In the genomic region with DNA sequence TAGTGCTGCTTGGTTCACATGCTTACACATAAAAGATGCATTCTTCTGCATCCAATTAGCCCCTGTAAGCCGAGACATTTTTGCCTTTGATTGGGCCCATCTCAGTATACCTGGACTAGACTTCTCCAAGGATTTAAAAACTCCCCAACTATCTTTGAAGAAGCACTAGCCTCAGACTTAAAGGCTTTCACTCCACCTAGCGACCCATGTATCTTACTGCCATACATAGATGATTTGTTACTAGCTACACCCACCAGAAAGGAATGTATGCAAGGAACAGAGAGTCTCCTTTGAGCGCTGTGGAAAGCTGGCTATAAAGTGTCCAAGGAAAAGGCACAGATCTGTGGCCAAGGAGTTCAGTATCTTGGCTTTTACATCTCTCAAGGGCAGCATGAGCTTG, we compare ENCODE assay signal across 22 cellular contexts.
DNase-seq lines count a peak whose midpoint lies in the region; ATAC-seq, FAIRE-seq and TF ChIP-seq lines count a peak whose summit lies in the region.
"Had no signal": no experiment of that assay in that cellular context is flagged by ENCODE, and none has a peak within 500 bp of the region (broad histone marks: within the 10 kb centered on the region; RNA-seq: fewer than 3 reads in every experiment).

No MANE protein-coding gene starts in this region.

- intact Hi-C loops in HepG2 (cut with micrococcal nuclease; ENCODE audit: unreplicated experiment) (no loop called here), right lobe of liver (cut with DNase I) (no loop called here), body of pancreas (cut with DNase I) (no loop called here)

- no peak overlapping the region for H2AFZ ChIP-seq in HepG2 (ENCODE audit: low read length)

- CTCF ChIA-PET in HepG2 (lab: Yijun Ruan, JAX; ENCODE audit: low intra/inter-chr PET ratio, low total read pairs), result no interaction called here

- peaks cover 8% of the 10 kb centered on the region; the same call in 1 of the 2 replicates for H3K4me1 ChIP-seq in HepG2 (ENCODE audit: insufficient read depth, low read length)
- H3K4me1 ChIP-seq in right lobe of liver, result no peaks in the 10 kb centered on the region
- H3K4me1 ChIP-seq in body of pancreas, result no peaks in the 10 kb centered on the region
- H3K4me1 ChIP-seq: ascending aorta, psoas muscle had no signal

- in situ Hi-C loops in HepG2 (cut with HindIII; ENCODE audit: extremely low pct_ligation_motif_present, low pct_unique_long_range_greater_than_20kb), result no loop called here

- WGBS in HepG2 (ENCODE audit: low lambda C conversion rate), result 53% methylated on average over 3 of the region's 3 CpGs
- WGBS in right lobe of liver (ENCODE audit: insufficient coverage, low coverage, low lambda C conversion rate, missing lambda C conversion rate), result 61% methylated on average over 3 of the region's 3 CpGs
- WGBS in body of pancreas, 2 donors, result 58 to 75% methylated on average over 3 of the region's 3 CpGs

- H3K9me3 ChIP-seq in HepG2 (ENCODE audit: low read length), result no peaks in the 10 kb centered on the region
- no peaks in the 10 kb centered on the region for H3K9me3 ChIP-seq in right lobe of liver
- no peaks in the 10 kb centered on the region for H3K9me3 ChIP-seq in body of pancreas
- H3K9me3 ChIP-seq: ascending aorta, psoas muscle had no signal

- H4K20me1 ChIP-seq in HepG2 (ENCODE audit: insufficient read depth, low read length), result no peaks in the 10 kb centered on the region

- no peak overlapping the region for H3K4me2 ChIP-seq in HepG2 (ENCODE audit: low read depth, low read length)
- H3K4me2 ChIP-seq: KMS-11 had no signal

- TF ChIP-seq RAD21 in HepG2 (CRISPR knock-in tag; IDR thresholded peaks at IDR 0.05), result no peak

- DNase-seq in HepG2 (ENCODE audit: low spot score) (no peak), right lobe of liver (no peak), NCI-H69 (lab: John Stamatoyannopoulos, UW) (peak; percentile 13), amniotic epithelial cell (ENCODE audit: low read depth) (peak; percentile 0), DMS114 treated with DMSO at 0.1 percent for 48 hours (lab: John Stamatoyannopoulos, UW; ENCODE audit: unreplicated experiment) (no peak), body of pancreas (no peak)
- DNase-seq: activated CD4-positive, alpha-beta memory T cell treated with anti-CD3 and anti-CD28 coated beads for 36 hours; activated naive CD4-positive, alpha-beta T cell treated with anti-CD3 and anti-CD28 coated beads for 36 hours; activated T-cell treated with anti-CD3 and anti-CD28 coated beads for 4 hours; CD4-positive, CD25-positive, alpha-beta regulatory T cell; DMS79; effector memory CD8-positive, alpha-beta T cell; NCI-H1417 treated with DMSO at 0.1 percent for 48 hours; NCI-H2227 treated with DMSO at 0.1 percent for 48 hours; psoas muscle; Right ventricle myocardium superior; T-helper 2 cell had no signal

- H3K27me3 ChIP-seq in HepG2 (ENCODE audit: control insufficient read depth in 1 of 2, insufficient read depth in 2 of 2, low read length in 2 of 2) (no peaks in the 10 kb centered on the region), right lobe of liver (no peaks in the 10 kb centered on the region), body of pancreas (no peaks in the 10 kb centered on the region)
- H3K27me3 ChIP-seq: ascending aorta had no signal

- TF ChIP-seq CTCF in HepG2 (CRISPR knock-in tag; IDR thresholded peaks at IDR 0.05) (no peak), right lobe of liver (IDR thresholded peaks at IDR 0.05) (no peak), body of pancreas (IDR thresholded peaks at IDR 0.05) (no peak)

- H3K4me3 ChIP-seq in HepG2 (replicated peaks in 1 of 3; ENCODE audit: insufficient read depth in 1 of 3, low read depth in 2 of 3, low read length in 3 of 3) (no peak overlapping the region), right lobe of liver (no peak overlapping the region), body of pancreas (no peak overlapping the region)
- H3K4me3 ChIP-seq: ascending aorta, psoas muscle had no signal

- H3K36me3 ChIP-seq in HepG2 (replicated peaks in 1 of 2; ENCODE audit: control insufficient read depth in 1 of 2, insufficient read depth in 2 of 2, low read length in 2 of 2), result no peaks in the 10 kb centered on the region
- H3K36me3 ChIP-seq in right lobe of liver, result no peaks in the 10 kb centered on the region
- H3K36me3 ChIP-seq in body of pancreas (replicated peaks in 1 of 2; ENCODE audit: insufficient read depth in 1 of 2, low read depth in 2 of 2), result no peaks in the 10 kb centered on the region
- H3K36me3 ChIP-seq: ascending aorta had no signal

- no TSS peak for BruUV-seq in HepG2 (replicated peaks; lab: Mats Ljungman, UMichigan)

- POLR2A ChIA-PET in HepG2 (lab: Yijun Ruan, JAX), result no interaction called here

- H3K79me2 ChIP-seq in HepG2 (ENCODE audit: insufficient read depth, low read length), result no peaks in the 10 kb centered on the region

- no peak for TF ChIP-seq EP300 in HepG2 (IDR thresholded peaks at IDR 0.05; ENCODE audit: low read depth in 2 of 2, low read length in 2 of 2)
- no peak for TF ChIP-seq EP300 in HepG2 (CRISPR knock-in tag; IDR thresholded peaks at IDR 0.05; ENCODE audit: borderline replicate concordance)

- TF ChIP-seq POLR2A in HepG2 (IDR thresholded peaks at IDR 0.05; ENCODE audit: insufficient read depth in 1 of 2, low read depth in 2 of 2, low read length in 2 of 2), result no peak
- TF ChIP-seq POLR2A in right lobe of liver (IDR thresholded peaks at IDR 0.05), result no peak
- no peak for TF ChIP-seq POLR2A in body of pancreas (IDR thresholded peaks at IDR 0.05)

- H3K9ac ChIP-seq in HepG2 (ENCODE audit: insufficient read depth, low read depth, low read length), result no peak overlapping the region
- H3K9ac ChIP-seq: KMS-11 had no signal

- ATAC-seq in HepG2, result peak; percentile 46
- ATAC-seq in right lobe of liver, result no peak
- ATAC-seq in HG03354 (IDR thresholded peaks at IDR 0.05; ENCODE audit: poor library complexity, severe bottlenecking, unreplicated experiment), result no peak
- ATAC-seq in HG03460 (IDR thresholded peaks at IDR 0.05; ENCODE audit: unreplicated experiment), result no peak
- ATAC-seq in body of pancreas, result no peak
- ATAC-seq: effector memory CD8-positive, alpha-beta T cell; left lobe of liver; psoas muscle had no signal

- H3K27ac ChIP-seq in HepG2 (ENCODE audit: extremely low read length, insufficient read depth, low read length) (no peak overlapping the region), right lobe of liver (no peak overlapping the region), body of pancreas (no peak overlapping the region)
- H3K27ac ChIP-seq: ascending aorta, KMS-11, psoas muscle had no signal

- FAIRE-seq in HepG2 (lab: Jason Lieb, UNC), result no peak

TF ChIP-seq in HepG2, 621 proteins besides CTCF, POLR2A, EP300 and RAD21:
- TF ChIP-seq, protein P1, sequence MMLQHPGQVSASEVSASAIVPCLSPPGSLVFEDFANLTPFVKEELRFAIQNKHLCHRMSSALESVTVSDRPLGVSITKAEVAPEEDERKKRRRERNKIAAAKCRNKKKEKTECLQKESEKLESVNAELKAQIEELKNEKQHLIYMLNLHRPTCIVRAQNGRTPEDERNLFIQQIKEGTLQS (CRISPR knock-in tag; IDR thresholded peaks at IDR 0.05), result no peak
- TF ChIP-seq ZNF782 (CRISPR knock-in tag; IDR thresholded peaks at IDR 0.05; ENCODE audit: borderline replicate concordance) (no peak), ZSCAN25 (CRISPR knock-in tag; IDR thresholded peaks at IDR 0.05) (no peak), PRDM10 (CRISPR knock-in tag; IDR thresholded peaks at IDR 0.05; ENCODE audit: low read depth) (no peak), ZNF335 (CRISPR knock-in tag; IDR thresholded peaks at IDR 0.05) (no peak), CCDC6 (CRISPR knock-in tag; IDR thresholded peaks at IDR 0.05) (no peak), NR1H2 (CRISPR knock-in tag; IDR thresholded peaks at IDR 0.05; ENCODE audit: borderline replicate concordance, low read depth) (no peak), ZNF720 (CRISPR knock-in tag; IDR thresholded peaks at IDR 0.05) (no peak), NFATC3 (CRISPR knock-in tag; IDR thresholded peaks at IDR 0.05) (no peak), ARNT (IDR thresholded peaks at IDR 0.05) (no peak), RFX5 (IDR thresholded peaks at IDR 0.05; ENCODE audit: low read depth, low read length) (no peak), ZNF841 (CRISPR knock-in tag; IDR thresholded peaks at IDR 0.05; ENCODE audit: borderline replicate concordance) (no peak)

Comparison
In these comparisons a context has a peak if more than half of its experiments do, and no peak if none do; other contexts are left out.
1. DNase-seq: peak in NCI-H69 (single experiment) and amniotic epithelial cell (single experiment); none in HepG2 (single experiment), right lobe of liver (0 of 3), DMS114 treated with DMSO at 0.1 percent for 48 hours (single experiment) and body of pancreas (0 of 4).